9 cellular contexts compared by ENCODE assay signal in the genomic region with DNA sequence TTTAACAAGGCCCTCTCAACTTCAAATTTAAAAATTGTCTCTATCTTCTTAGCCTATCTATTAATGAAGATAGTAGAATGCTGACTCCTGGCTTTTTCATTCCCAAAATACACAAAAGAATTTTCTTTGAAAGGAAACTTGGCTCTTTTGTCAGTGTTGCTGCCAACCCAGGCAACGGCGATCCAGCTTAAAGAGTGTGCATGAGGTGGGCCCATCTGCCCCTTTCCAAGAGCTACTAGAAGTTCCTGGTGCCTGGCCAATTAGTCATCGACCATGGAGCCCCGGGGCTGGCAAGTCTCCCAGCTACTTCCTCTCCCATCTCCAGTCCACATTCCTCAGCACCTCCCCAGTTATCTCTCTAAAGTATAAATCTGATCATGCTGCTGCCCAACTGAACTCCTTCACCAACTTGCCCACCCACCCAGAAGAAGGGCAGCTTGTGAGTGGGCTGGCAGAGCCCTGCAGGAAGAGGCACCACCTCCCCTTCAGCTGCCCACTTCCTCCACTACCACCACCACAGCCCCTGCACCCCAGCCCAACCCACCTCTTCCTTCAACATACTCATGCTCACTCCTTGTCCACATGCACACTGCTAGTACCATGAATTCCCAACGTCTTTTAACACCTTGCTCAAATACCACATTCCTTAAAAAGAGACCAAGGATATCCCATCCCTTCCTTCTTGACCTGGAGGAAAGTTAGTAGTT.
DNase-seq lines count a peak whose midpoint lies in the region; ATAC-seq, FAIRE-seq and TF ChIP-seq lines count a peak whose summit lies in the region.
"Had no signal": no experiment of that assay in that cellular context is flagged by ENCODE, and none has a peak within 500 bp of the region (broad histone marks: within the 10 kb centered on the region; RNA-seq: fewer than 3 reads in every experiment).

No MANE protein-coding gene starts in this region.

- intact Hi-C loops in aorta (cut with DNase I): no loop called here

- no peak overlapping the region for H3K4me3 ChIP-seq in aorta (ENCODE audit: low read length in 2 of 2)

- H3K27ac ChIP-seq in aorta (ENCODE audit: low read depth in 1 of 2, low read length in 2 of 2) (no peak overlapping the region), H9 (ENCODE audit: insufficient read length, low read depth, low read length) (no peak overlapping the region)

- no peak overlapping the region for H3T11ph ChIP-seq in H9 (ENCODE audit: low read length)

- peak overlapping the region; percentile 5 for H3K4me3 Mint-ChIP-seq in activated naive CD8-positive, alpha-beta T cell treated with anti-CD3 and anti-CD28 coated beads for 36 hours
- H3K4me3 Mint-ChIP-seq in H9: no peak overlapping the region

- no peak overlapping the region for H3K18ac ChIP-seq in H9 (ENCODE audit: insufficient read length, low read depth, low read length)

- no peak overlapping the region for H3K23ac ChIP-seq in H9 (ENCODE audit: insufficient read length, low read depth, low read length)

- H4K8ac ChIP-seq in H9 (replicated peaks; ENCODE audit: insufficient read length, low read depth, low read length): no peak overlapping the region

- no peaks in the 10 kb centered on the region for H3K79me2 ChIP-seq in H9 (ENCODE audit: insufficient read depth, low read length)

- peak overlapping the region; percentile 74 for H3K27ac Mint-ChIP-seq in activated naive CD8-positive, alpha-beta T cell treated with anti-CD3 and anti-CD28 coated beads for 36 hours
- H3K27ac Mint-ChIP-seq in H9: no peak overlapping the region; a peak in 1 of 7 replicates

- DNase-seq in GOT3 (lab: John Stamatoyannopoulos, UW) (peak; percentile 12), iris pigment epithelial cell (ENCODE audit: low read depth) (peak; percentile 94), aorta (peak; percentile 73 to 83), NCI-H1930 (lab: John Stamatoyannopoulos, UW) (no peak), H9 (no peak)
- DNase-seq in activated naive CD8-positive, alpha-beta T cell treated with anti-CD3 and anti-CD28 coated beads for 36 hours: no peak

- H2AK5ac ChIP-seq in H9 (ENCODE audit: insufficient read length, low read length): no peak overlapping the region

- 14 to 44% methylated on average over 5 of the region's 5 CpGs for WGBS in aorta, 2 donors
- no CpG with 5 or more reads among the region's 5 CpGs for WGBS in H9 (ENCODE audit: extremely low coverage, insufficient read length, low lambda C conversion rate)

- no peak overlapping the region for H3K14ac ChIP-seq in H9 (ENCODE audit: insufficient read depth, low read length)

- H2BK15ac ChIP-seq in H9 (ENCODE audit: low read depth, low read length): no peak overlapping the region

- FAIRE-seq in A204.1 (lab: Jason Lieb, UNC): peak; percentile 99
- FAIRE-seq: GM18507 had no signal

- H3K9me3 ChIP-seq in aorta (ENCODE audit: control insufficient read depth, low read length) (no peaks in the 10 kb centered on the region), H9 (ENCODE audit: control insufficient read depth, low read depth, low read length) (peaks cover 21% of the 10 kb centered on the region)

- H3K4ac ChIP-seq in H9 (ENCODE audit: low read depth, low read length): no peak overlapping the region

- no peak overlapping the region for H3K56ac ChIP-seq in H9 (ENCODE audit: insufficient read length, low read depth, low read length)

- H2BK120ac ChIP-seq in H9 (ENCODE audit: low read depth, low read length, poor library complexity, severe bottlenecking): no peak overlapping the region

- H3K9me3 Mint-ChIP-seq in activated naive CD8-positive, alpha-beta T cell treated with anti-CD3 and anti-CD28 coated beads for 36 hours: no peaks in the 10 kb centered on the region
- peaks cover 53 to 57% of the 10 kb centered on the region in 2 experiments for H3K9me3 Mint-ChIP-seq in H9

- no peak overlapping the region for H2BK5ac ChIP-seq in H9 (ENCODE audit: insufficient read length, low read length)

- H3K36me3 Mint-ChIP-seq in activated naive CD8-positive, alpha-beta T cell treated with anti-CD3 and anti-CD28 coated beads for 36 hours: peaks cover 37% of the 10 kb centered on the region
- no peaks in the 10 kb centered on the region; a peak in 2 of 7 replicates for H3K36me3 Mint-ChIP-seq in H9 (ENCODE audit: insufficient read depth in 1 of 3, low read depth in 3 of 3)

- no peak overlapping the region for H4K5ac ChIP-seq in H9 (ENCODE audit: insufficient read length, low read depth, low read length)

- no peak overlapping the region for H2BK12ac ChIP-seq in H9 (ENCODE audit: insufficient read length, low read depth, low read length)

- H3K36me3 ChIP-seq in aorta (ENCODE audit: control insufficient read depth in 1 of 2, insufficient read depth in 2 of 2, low read length in 1 of 2): no peaks in the 10 kb centered on the region

- H4K91ac ChIP-seq in H9 (ENCODE audit: insufficient read length, low read depth, low read length): no peak overlapping the region

- no peak overlapping the region for H2AFZ ChIP-seq in H9 (ENCODE audit: low read length)

- H2BK20ac ChIP-seq in H9 (ENCODE audit: low read depth, low read length, poor library complexity, severe bottlenecking): no peak overlapping the region

- H4K20me1 ChIP-seq in H9 (ENCODE audit: control insufficient read depth, insufficient read depth, insufficient read length): no peaks in the 10 kb centered on the region

- H3K79me1 ChIP-seq in H9 (ENCODE audit: insufficient read depth, low read depth, low read length, poor library complexity, severe bottlenecking): no peaks in the 10 kb centered on the region

- H3K4me1 ChIP-seq in aorta (ENCODE audit: control insufficient read depth in 1 of 2, insufficient read depth in 2 of 2, low read length in 2 of 2) (peaks cover 0 to 2% of the 10 kb centered on the region in 2 donors), H9 (ENCODE audit: insufficient read depth, low read length) (peaks cover 2% of the 10 kb centered on the region; the same call in 1 of the 2 replicates)

- H3K9ac ChIP-seq in H9 (ENCODE audit: extremely low read depth, insufficient read length, low read length): no peak overlapping the region

- H3K4me2 ChIP-seq in H9 (ENCODE audit: insufficient read depth, insufficient read length, low read length): no peak overlapping the region

- peaks cover 44% of the 10 kb centered on the region for H3K4me1 Mint-ChIP-seq in activated naive CD8-positive, alpha-beta T cell treated with anti-CD3 and anti-CD28 coated beads for 36 hours
- peaks cover 14 to 31% of the 10 kb centered on the region in 2 experiments for H3K4me1 Mint-ChIP-seq in H9

- H3K27me3 Mint-ChIP-seq in activated naive CD8-positive, alpha-beta T cell treated with anti-CD3 and anti-CD28 coated beads for 36 hours: no peaks in the 10 kb centered on the region
- no peaks in the 10 kb centered on the region for H3K27me3 Mint-ChIP-seq in H9 (ENCODE audit: low read depth)

- no peaks in the 10 kb centered on the region for H3K27me3 ChIP-seq in aorta (ENCODE audit: control insufficient read depth in 1 of 2, insufficient read depth in 2 of 2, low read length in 1 of 2)
- H3K27me3 ChIP-seq in H9 (ENCODE audit: insufficient read depth, low read length): no peaks in the 10 kb centered on the region

- no peak for TF ChIP-seq CTCF in H9 (conservative IDR thresholded peaks at IDR 0.05)

- ATAC-seq in aorta (ENCODE audit: low FRiP score) (peak; percentile 50), HG02588 (IDR thresholded peaks at IDR 0.05; ENCODE audit: unreplicated experiment) (no peak)

- no peaks in the 10 kb centered on the region for H3K23me2 ChIP-seq in H9 (ENCODE audit: insufficient read length, low read depth, low read length, poor library complexity, severe bottlenecking)

Comparison
In these comparisons a context has a peak if more than half of its experiments do, and no peak if none do; other contexts are left out.
1. DNase-seq: peak in GOT3 (single experiment), iris pigment epithelial cell (single experiment) and aorta (2 of 2); none in activated naive CD8-positive, alpha-beta T cell treated with anti-CD3 and anti-CD28 coated beads for 36 hours (single experiment), NCI-H1930 (0 of 2) and H9 (single experiment).